ENCODE assay signal across 8 cellular contexts in the genomic region with DNA sequence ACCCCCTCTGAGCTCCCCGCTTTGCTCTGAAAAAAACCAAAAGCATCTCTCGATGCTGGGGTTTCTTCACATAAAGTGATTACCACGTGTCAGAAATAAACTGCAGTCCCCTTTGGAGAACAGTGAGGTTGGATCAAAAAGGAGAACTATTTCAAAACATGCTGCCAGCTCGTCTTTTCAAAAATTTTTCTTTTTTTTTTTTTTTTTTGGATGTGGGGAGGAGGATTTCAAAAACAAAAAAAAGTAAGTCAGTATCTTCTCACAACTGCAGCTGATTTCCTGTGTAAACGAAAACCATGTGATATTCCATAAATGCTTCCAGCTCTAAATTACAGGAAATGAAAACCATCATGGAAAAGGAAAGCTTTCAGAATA.
A peak's percentile ranks its signal among the peaks of the same experiment; 100 is the strongest.
DNase-seq lines count a peak whose midpoint lies in the region; ATAC-seq and TF ChIP-seq lines count a peak whose summit lies in the region.

No MANE protein-coding gene starts in this region.

- peak overlapping the region; percentile 90 for H3K4me3 ChIP-seq in osteoblast (ENCODE audit: insufficient read depth, low read length)

- DNase-seq in HCEC 1CT = peak; percentile 62
- no peak for DNase-seq in T-helper 17 cell
- DNase-seq in fibroblast of the conjunctiva (ENCODE audit: low read depth) = peak; percentile 73
- DNase-seq in osteoblast (ENCODE audit: insufficient read length, low spot score, missing footprints) = no peak
- no peak for DNase-seq in NCI-H510A treated with DMSO at 0.1 percent for 48 hours (lab: John Stamatoyannopoulos, UW)
- DNase-seq in AG20443 (ENCODE audit: low spot score) = no peak
- DNase-seq in activated CD4-positive, alpha-beta T cell treated with anti-CD3 and anti-CD28 coated beads, Interleukin-2, amount 50 U/mL, for 48 hours = no peak

- H3K36me3 Mint-ChIP-seq in T-helper 17 cell (ENCODE audit: low read depth) = no peaks in the 10 kb centered on the region

- H2AFZ ChIP-seq in osteoblast (ENCODE audit: low read length) = peak overlapping the region; percentile 90

- H3K79me2 ChIP-seq in osteoblast (ENCODE audit: insufficient read depth, low read length) = no peaks in the 10 kb centered on the region

- H3K27me3 Mint-ChIP-seq in T-helper 17 cell = peaks cover 5% of the 10 kb centered on the region

- peak overlapping the region; percentile 86 for H3K27ac ChIP-seq in osteoblast (ENCODE audit: low read depth, low read length)

- H3K9me3 ChIP-seq in T-helper 17 cell (ENCODE audit: control insufficient read depth, low read length, poor library complexity, severe bottlenecking) (no peaks in the 10 kb centered on the region), osteoblast (ENCODE audit: low read depth, low read length) (no peaks in the 10 kb centered on the region)

- H3K27me3 ChIP-seq in osteoblast (ENCODE audit: insufficient read depth, low read length) = no peaks in the 10 kb centered on the region

- H3K36me3 ChIP-seq in osteoblast (ENCODE audit: insufficient read depth, low read length) = no peaks in the 10 kb centered on the region

- ATAC-seq in T-helper 17 cell = peak; percentile 42
- ATAC-seq in HG03097 (IDR thresholded peaks at IDR 0.05; ENCODE audit: low FRiP score, unreplicated experiment) = no peak

- H3K27ac Mint-ChIP-seq in T-helper 17 cell = no peak overlapping the region

- H3K4me2 ChIP-seq in osteoblast (ENCODE audit: insufficient read depth, low read length) = peak overlapping the region; percentile 94

- peaks cover 26% of the 10 kb centered on the region for H3K4me1 ChIP-seq in osteoblast (ENCODE audit: insufficient read depth, low read length)

- peak overlapping the region; percentile 87 for H3K4me3 Mint-ChIP-seq in T-helper 17 cell

- H3K4me1 Mint-ChIP-seq in T-helper 17 cell = peaks cover 11% of the 10 kb centered on the region

- H4K20me1 ChIP-seq in osteoblast (ENCODE audit: insufficient read depth, low read length) = no peaks in the 10 kb centered on the region

- no peak for TF ChIP-seq CTCF in osteoblast (IDR thresholded peaks at IDR 0.05; ENCODE audit: extremely low read depth, low read depth, low read length)

Comparison
In these comparisons a context has a peak if more than half of its experiments do, and no peak if none do; other contexts are left out.
1. DNase-seq: peak in HCEC 1CT (single experiment) and fibroblast of the conjunctiva (single experiment); none in T-helper 17 cell (0 of 3), osteoblast (single experiment), NCI-H510A treated with DMSO at 0.1 percent for 48 hours (single experiment), AG20443 (single experiment) and activated CD4-positive, alpha-beta T cell treated with anti-CD3 and anti-CD28 coated beads, Interleukin-2, amount 50 U/mL, for 48 hours (0 of 2).